2 cellular contexts compared by ENCODE assay signal in genomic region chr9:127407505-127407868, GRCh38.
TF ChIP-seq lines count a peak whose summit lies in the region.

No MANE protein-coding gene starts in this region.

TF ChIP-seq in WTC11, 78 proteins besides CTCF, POLR2A, EP300 and RAD21:
- no peak for TF ChIP-seq TEAD1 (CRISPR knock-in tag; IDR thresholded peaks at IDR 0.05)
- no peak for TF ChIP-seq USF1 (CRISPR knock-in tag; IDR thresholded peaks at IDR 0.05)
- no peak for TF ChIP-seq MAX (CRISPR knock-in tag; IDR thresholded peaks at IDR 0.05)

TF ChIP-seq in GM12891, 5 proteins besides CTCF, POLR2A, EP300 and RAD21:
- TF ChIP-seq PAX5 (IDR thresholded peaks at IDR 0.05; ENCODE audit: insufficient read depth, low read length, severe bottlenecking) (no peak), POU2F2 (IDR thresholded peaks at IDR 0.05; ENCODE audit: low read depth, low read length) (no peak), POLR2AphosphoS5 (IDR thresholded peaks at IDR 0.05; ENCODE audit: low read depth, low read length) (no peak), SPI1 (IDR thresholded peaks at IDR 0.05; ENCODE audit: low read depth, low read length) (no peak), TAF1 (IDR thresholded peaks at IDR 0.05; ENCODE audit: low read depth, low read length) (no peak)
